Comparison of ENCODE assay signal across 16 cellular contexts in genomic region chr5:139687656-139688055, GRCh38. TPM values are rescaled to one million over a fixed set of nuclear protein-coding genes. Genes with fewer than 3 reads are reported as not detected.
DNase-seq lines count a peak whose midpoint lies in the region; ATAC-seq, FAIRE-seq and TF ChIP-seq lines count a peak whose summit lies in the region.
"Had no signal": no experiment of that assay in that cellular context is flagged by ENCODE, and none has a peak within 500 bp of the region (broad histone marks: within the 10 kb centered on the region; RNA-seq: fewer than 3 reads in every experiment).

No MANE protein-coding gene starts in this region.

- intact Hi-C loops in body of pancreas (cut with DNase I) (loop anchor here (10.0 kb wide), 1 partner anchor 53 kb away; no protein-coding TSS in a partner anchor), psoas muscle (cut with DNase I) (no loop called here)

- H3K27ac ChIP-seq in GM23338 (ENCODE audit: low read depth) (no peak overlapping the region), body of pancreas (peak overlapping the region; percentile 78 to 86 (median 82)), psoas muscle (peak overlapping the region; percentile 94)
- H3K27ac ChIP-seq: brain microvascular endothelial cell, KMS-11, prostate gland had no signal

- no peaks in the 10 kb centered on the region for H3K36me3 ChIP-seq in GM23338 (ENCODE audit: insufficient read depth)
- peaks cover 0 to 2% of the 10 kb centered on the region in 2 donors for H3K36me3 ChIP-seq in body of pancreas (replicated peaks in 1 of 2; ENCODE audit: insufficient read depth in 1 of 2, low read depth in 2 of 2)
- peaks cover 0 to 20% of the 10 kb centered on the region in 2 donors for H3K36me3 ChIP-seq in psoas muscle (ENCODE audit: insufficient read depth in 1 of 2, low read depth in 1 of 2)
- H3K36me3 ChIP-seq: prostate gland had no signal

- H3K4me3 Mint-ChIP-seq in GM23338 = no peak overlapping the region
- H3K4me3 Mint-ChIP-seq in immature natural killer cell = no peak overlapping the region
- H3K4me3 Mint-ChIP-seq: stimulated activated naive CD8-positive, alpha-beta T cell treated with anti-CD3 and anti-CD28 coated beads, Interleukin-15, amount 100 ng/mL, for 72 hours had no signal

- ATAC-seq in GM23338 = no peak
- peak; percentile 68 for ATAC-seq in body of pancreas
- no peak for ATAC-seq in psoas muscle
- no peak for ATAC-seq in HG02759 (IDR thresholded peaks at IDR 0.05; ENCODE audit: unreplicated experiment)
- ATAC-seq in HG03280 (IDR thresholded peaks at IDR 0.05; ENCODE audit: unreplicated experiment) = no peak

- peaks cover 35% of the 10 kb centered on the region for H3K27me3 Mint-ChIP-seq in GM23338 (ENCODE audit: insufficient read depth, low read depth, poor library complexity)
- H3K27me3 Mint-ChIP-seq in immature natural killer cell (ENCODE audit: low read depth in 3 of 3) = peaks cover 0 to 10% (median 3%) of the 10 kb centered on the region in 3 donors

- H3K4me1 Mint-ChIP-seq in GM23338 (peaks cover 82% of the 10 kb centered on the region), immature natural killer cell (peaks cover 55 to 68% of the 10 kb centered on the region in 2 donors)

- H3K9me3 ChIP-seq in body of pancreas = no peaks in the 10 kb centered on the region
- no peaks in the 10 kb centered on the region for H3K9me3 ChIP-seq in psoas muscle
- H3K9me3 ChIP-seq: prostate gland had no signal

- peaks cover 15% of the 10 kb centered on the region; the same call in 1 of the 2 replicates for H3K27me3 ChIP-seq in GM23338 (ENCODE audit: insufficient read depth)
- H3K27me3 ChIP-seq in body of pancreas = no peaks in the 10 kb centered on the region
- H3K27me3 ChIP-seq in psoas muscle (ENCODE audit: insufficient read depth in 3 of 3, low read length in 2 of 3) = no peaks in the 10 kb centered on the region
- H3K27me3 ChIP-seq: brain microvascular endothelial cell had no signal

- H3K4me3 ChIP-seq in GM23338 (no peak overlapping the region), body of pancreas (no peak overlapping the region), psoas muscle (no peak overlapping the region)
- H3K4me3 ChIP-seq: prostate gland had no signal

- TF ChIP-seq CTCF in GM23338 (conservative IDR thresholded peaks at IDR 0.05; ENCODE audit: low read depth in 2 of 2) = no peak
- no peak for TF ChIP-seq CTCF in body of pancreas (IDR thresholded peaks at IDR 0.05)
- no peak for TF ChIP-seq CTCF in psoas muscle (IDR thresholded peaks at IDR 0.05)

- no peaks in the 10 kb centered on the region for H3K79me2 ChIP-seq in GM23338 (replicated peaks; ENCODE audit: insufficient read depth)

- DNase-seq in GM23338 (ENCODE audit: low spot score) (no peak), body of pancreas (peak; percentile 92 to 98 (median 96)), immature natural killer cell (no peak), psoas muscle (no peak), RPMI8226 (no peak), GM12891 (ENCODE audit: insufficient read length, low spot score) (no peak)
- DNase-seq: activated gamma-delta T cell treated with Interleukin-2 at 50 U/mL for 16 hours; brain microvascular endothelial cell; NCI-H1105 treated with DMSO at 0.1 percent for 48 hours; NCI-H2171; stimulated activated naive CD8-positive, alpha-beta T cell treated with anti-CD3 and anti-CD28 coated beads, Interleukin-15, amount 100 ng/mL, for 72 hours; T-helper 1 cell had no signal

- WGBS in body of pancreas, 2 donors = 19 to 23% methylated on average over 3 to 6 of the region's 6 CpGs
- 25 to 32% (median 31%) methylated on average over 6 of the region's 6 CpGs for WGBS in psoas muscle, 3 donors

- no peak overlapping the region for H2AFZ ChIP-seq in GM23338

- FAIRE-seq in GM12891 (lab: Jason Lieb, UNC) = no peak

- H3K36me3 Mint-ChIP-seq in GM23338 (ENCODE audit: low read depth) = peaks cover 28% of the 10 kb centered on the region
- H3K36me3 Mint-ChIP-seq in immature natural killer cell = peaks cover 4 to 12% (median 6%) of the 10 kb centered on the region in 3 donors

- H3K4me1 ChIP-seq in GM23338 (ENCODE audit: insufficient read depth) (peaks cover 73% of the 10 kb centered on the region), body of pancreas (peaks cover 76% of the 10 kb centered on the region), psoas muscle (peaks cover 78% of the 10 kb centered on the region)
- H3K4me1 ChIP-seq: prostate gland had no signal

- peaks cover 21% of the 10 kb centered on the region; the same call in 1 of the 2 replicates for H3F3A ChIP-seq in GM23338 (replicated peaks; ENCODE audit: low read depth)

- peaks cover 8% of the 10 kb centered on the region for H4K20me1 ChIP-seq in GM23338 (replicated peaks; ENCODE audit: insufficient read depth)

- TF ChIP-seq POLR2A in body of pancreas (IDR thresholded peaks at IDR 0.05) (no peak), GM12891 (IDR thresholded peaks at IDR 0.05; ENCODE audit: low read depth, low read length) (no peak)

- H3K9me3 Mint-ChIP-seq in GM23338 (no peaks in the 10 kb centered on the region), immature natural killer cell (peaks cover 0 to 2% (median 0%) of the 10 kb centered on the region in 6 donors)
- H3K9me3 Mint-ChIP-seq: stimulated activated naive CD8-positive, alpha-beta T cell treated with anti-CD3 and anti-CD28 coated beads, Interleukin-15, amount 100 ng/mL, for 72 hours had no signal

- H3K4me2 ChIP-seq in GM23338 = 0 out of 2 replicates have a peak overlapping the region, but pooled peaks have one; percentile 57
- H3K4me2 ChIP-seq: KMS-11 had no signal

- no peaks in the 10 kb centered on the region for H3K9me2 ChIP-seq in GM23338 (ENCODE audit: insufficient read depth)

- H3K27ac Mint-ChIP-seq in GM23338 (no peak overlapping the region), immature natural killer cell (peak overlapping the region in 5 of 6 donors; percentile 31 to 75 (median 57))

TF ChIP-seq in GM23338, 12 proteins besides CTCF, POLR2A, EP300 and RAD21 (continues in another document):
- TF ChIP-seq CREB1 (CRISPR knock-in tag; IDR thresholded peaks at IDR 0.05; ENCODE audit: low read depth) = no peak

TF ChIP-seq in GM12891, 5 proteins besides CTCF, POLR2A, EP300 and RAD21:
- no peak for TF ChIP-seq SPI1 (IDR thresholded peaks at IDR 0.05; ENCODE audit: low read depth, low read length)
- no peak for TF ChIP-seq PAX5 (IDR thresholded peaks at IDR 0.05; ENCODE audit: insufficient read depth, low read length, severe bottlenecking)

RNA-seq across cellular contexts. Expression of gene CXXC5, which starts 39.5 kb away (rescaled TPM):
- total RNA-seq in GM23338 (2014; rRNA removed; shearing (Covaris generic)) = 97.9 and 111 TPM in 2 replicates
- 63.3 and 65.0 TPM in 2 replicates for polyA plus RNA-seq in GM23338 (2016; fragmentation: Nextera tagmentation; extraction: Ambion mirVana)
- total RNA-seq in body of pancreas = 10 to 100 TPM; 86.6 to 87.7 TPM
- 100 to 1,000 TPM; 339 to 410 (median 385) TPM for polyA plus RNA-seq in immature natural killer cell
- total RNA-seq in psoas muscle = 10 to 100 TPM; 31.9 to 88.3 (median 48.5) TPM
- 10 to 100 TPM; 24.5 to 48.5 (median 27.0) TPM for polyA plus RNA-seq in psoas muscle
- polyA plus RNA-seq in GM12891 (2012; ENCODE audit: low read depth, missing spikeins) = 29.4 TPM

Comparison
In these comparisons a context has a peak if more than half of its experiments do, and no peak if none do; other contexts are left out.
1. DNase-seq: peak in body of pancreas (4 of 4); none in GM23338 (single experiment), immature natural killer cell (0 of 3), psoas muscle (0 of 2), RPMI8226 (single experiment) and GM12891 (single experiment).